ENCODE assay signal across 24 cellular contexts in the genomic region with DNA sequence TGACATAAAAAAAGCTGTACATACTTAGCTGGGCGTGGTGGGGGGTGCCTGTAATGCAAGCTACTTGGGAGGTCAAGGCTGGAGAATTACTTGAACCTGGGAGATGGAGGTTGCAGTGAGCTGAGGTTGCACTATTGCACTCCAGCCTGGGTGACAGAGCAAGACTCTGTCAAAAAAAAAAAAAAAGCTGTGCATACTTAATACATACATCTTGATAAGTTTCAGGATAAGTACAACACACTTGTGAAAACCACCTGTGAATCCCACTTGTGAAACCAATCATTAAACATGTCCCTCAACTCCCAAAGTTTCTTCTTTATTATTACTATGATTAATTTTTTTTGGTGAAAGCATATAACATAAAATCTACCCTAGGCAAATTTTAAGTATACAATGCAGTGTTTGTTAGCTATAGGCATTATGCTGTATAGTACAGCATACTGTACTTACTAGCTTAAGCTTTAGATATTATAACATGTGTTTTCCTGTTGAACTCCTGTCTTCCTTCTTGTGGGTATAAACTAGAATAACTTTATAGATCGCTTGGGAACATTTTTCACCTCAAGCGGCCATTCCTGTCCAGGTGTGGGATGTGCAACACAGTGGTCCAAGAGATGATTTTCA.
"Had no signal": no experiment of that assay in that cellular context is flagged by ENCODE, and none has a peak within 500 bp of the region (broad histone marks: within the 10 kb centered on the region; RNA-seq: fewer than 3 reads in every experiment).

No MANE protein-coding gene starts in this region.

- ATAC-seq: HepG2 had no signal

- DNase-seq: IMR-90, Karpas-422, KG1, MG63, NCI-H1092, NCI-H1105 treated with DMSO at 0.1 percent for 48 hours, NCI-H1417 treated with DMSO at 0.1 percent for 48 hours, NCI-H146, NCI-H1694 treated with DMSO at 0.1 percent for 48 hours, NCI-H2029, NCI-H2081 treated with DMSO at 0.1 percent for 48 hours, NCI-H2171, NCI-H226, NCI-H446, NCI-H510A, NCI-H524 treated with DMSO at 0.1 percent for 48 hours, NCI-H69, NCI-H774, Right ventricle myocardium superior, RPMI8226, SIG-M5 had no signal

- H3K27me3 ChIP-seq: MG63, SJSA1 had no signal

- H3K36me3 ChIP-seq: MG63, SJSA1 had no signal

- H3K27ac ChIP-seq: SJSA1, SK-N-MC had no signal

- H3K4me3 ChIP-seq: MG63, SJSA1, SK-N-MC had no signal

- H3K9me3 ChIP-seq: MG63, SJSA1 had no signal
